ENCODE assay signal across 11 cellular contexts in genomic region chr17:39200957-39201510, GRCh38. TPM values are rescaled to one million over a fixed set of nuclear protein-coding genes. Genes with fewer than 3 reads are reported as not detected.
A peak's percentile ranks its signal among the peaks of the same experiment; 100 is the strongest.
DNase-seq lines count a peak whose midpoint lies in the region; ATAC-seq, FAIRE-seq and TF ChIP-seq lines count a peak whose summit lies in the region.
"Had no signal": no experiment of that assay in that cellular context is flagged by ENCODE, and none has a peak within 500 bp of the region (broad histone marks: within the 10 kb centered on the region; RNA-seq: fewer than 3 reads in every experiment).

No MANE protein-coding gene starts in this region.

- no peaks in the 10 kb centered on the region for H3K27me3 ChIP-seq in keratinocyte (ENCODE audit: control insufficient read depth, extremely low read depth, insufficient read depth, low read length)

- peak overlapping the region; percentile 97 for H3K27ac Mint-ChIP-seq in T-helper 2 cell treated with Interferon-gamma antibody and Interleukin-4, amounts not matched to agents 5 μg/mL and 100 μg/mL, for 36 hours
- H3K27ac Mint-ChIP-seq in activated T-helper 17 cell treated with anti-CD3 and anti-CD28 coated beads, Interleukin-2, amount 50 U/mL, for 72 hours, result peak overlapping the region; percentile 98

- H3K27ac ChIP-seq in keratinocyte (ENCODE audit: control insufficient read depth, insufficient read depth, low read length), result peak overlapping the region; percentile 100
- peak overlapping the region; percentile 97 for H3K27ac ChIP-seq in temporal lobe (ENCODE audit: low read depth, low read length)

- dilution Hi-C loops in keratinocyte (cut with MboI; ENCODE audit: extremely low pct_ligation_motif_present, low sequenced_read_pairs), result no loop called here

- no peaks in the 10 kb centered on the region for H3K9me3 ChIP-seq in keratinocyte (ENCODE audit: control insufficient read depth, low read depth, low read length)

- intact Hi-C loops in sciatic nerve (cut with DNase I), result no loop called here

- no peaks in the 10 kb centered on the region for H3K27me3 Mint-ChIP-seq in T-helper 2 cell treated with Interferon-gamma antibody and Interleukin-4, amounts not matched to agents 5 μg/mL and 100 μg/mL, for 36 hours (ENCODE audit: low read depth)
- no peaks in the 10 kb centered on the region for H3K27me3 Mint-ChIP-seq in activated T-helper 17 cell treated with anti-CD3 and anti-CD28 coated beads, Interleukin-2, amount 50 U/mL, for 72 hours

- peak overlapping the region; percentile 99 for H3K4me2 ChIP-seq in keratinocyte (ENCODE audit: control insufficient read depth, extremely low read depth, insufficient read depth, low read depth, low read length)

- no peak for DNase-seq in T-helper 2 cell treated with Interferon-gamma antibody and Interleukin-4, amounts not matched to agents 5 μg/mL and 100 μg/mL, for 36 hours (ENCODE audit: low spot score)
- DNase-seq in T-helper 2 cell, result no peak
- no peak for DNase-seq in keratinocyte (ENCODE audit: low read depth, low spot score)
- no peak for DNase-seq in sciatic nerve (ENCODE audit: low spot score)
- no peak for DNase-seq in SHP77 (lab: John Stamatoyannopoulos, UW)
- DNase-seq: NCI-H1105 treated with DMSO at 0.1 percent for 48 hours had no signal

- H3K36me3 ChIP-seq in keratinocyte (ENCODE audit: control insufficient read depth in 2 of 2, extremely low read depth in 1 of 2, insufficient read depth in 2 of 2, low read length in 2 of 2), result peaks cover 22 to 31% of the 10 kb centered on the region in 2 experiments

- no peak for TF ChIP-seq CTCF in keratinocyte (optimal IDR thresholded peaks at IDR 0.05 in 1 of 3, IDR thresholded peaks at IDR 0.05 in 1 of 3, conservative IDR thresholded peaks at IDR 0.05 in 1 of 3; ENCODE audit: extremely low read depth in 1 of 3, insufficient read depth in 2 of 3, low read length in 3 of 3)

- no peak for FAIRE-seq in keratinocyte (lab: Jason Lieb, UNC)
- FAIRE-seq: D721Med had no signal

- peaks cover 45% of the 10 kb centered on the region for H3K36me3 Mint-ChIP-seq in T-helper 2 cell treated with Interferon-gamma antibody and Interleukin-4, amounts not matched to agents 5 μg/mL and 100 μg/mL, for 36 hours (ENCODE audit: low read depth)
- peaks cover 56% of the 10 kb centered on the region for H3K36me3 Mint-ChIP-seq in activated T-helper 17 cell treated with anti-CD3 and anti-CD28 coated beads, Interleukin-2, amount 50 U/mL, for 72 hours (ENCODE audit: low read depth)

- peak overlapping the region; percentile 87 to 93 (median 92) for H3K4me3 ChIP-seq in keratinocyte (ENCODE audit: control insufficient read depth in 2 of 3, extremely low read depth in 1 of 3, insufficient read depth in 2 of 3, low read depth in 1 of 3, low read length in 3 of 3)

- H3K4me1 ChIP-seq in keratinocyte (ENCODE audit: control insufficient read depth, extremely low read depth, insufficient read depth, low read length), result peaks cover 25% of the 10 kb centered on the region

- H3K4me1 Mint-ChIP-seq in T-helper 2 cell treated with Interferon-gamma antibody and Interleukin-4, amounts not matched to agents 5 μg/mL and 100 μg/mL, for 36 hours (ENCODE audit: low read depth), result peaks cover 39% of the 10 kb centered on the region
- H3K4me1 Mint-ChIP-seq in activated T-helper 17 cell treated with anti-CD3 and anti-CD28 coated beads, Interleukin-2, amount 50 U/mL, for 72 hours, result peaks cover 13% of the 10 kb centered on the region

- H3K4me3 Mint-ChIP-seq in T-helper 2 cell treated with Interferon-gamma antibody and Interleukin-4, amounts not matched to agents 5 μg/mL and 100 μg/mL, for 36 hours, result peak overlapping the region; percentile 84
- peak overlapping the region; percentile 83 for H3K4me3 Mint-ChIP-seq in activated T-helper 17 cell treated with anti-CD3 and anti-CD28 coated beads, Interleukin-2, amount 50 U/mL, for 72 hours

- no peaks in the 10 kb centered on the region for H3K9me1 ChIP-seq in keratinocyte (ENCODE audit: control insufficient read depth, extremely low read depth, insufficient read depth, low read length)

- ATAC-seq in activated T-helper 17 cell treated with anti-CD3 and anti-CD28 coated beads, Interleukin-2, amount 50 U/mL, for 72 hours (replicated peaks), result no peak
- no peak for ATAC-seq in sciatic nerve
- ATAC-seq in GM21381 (IDR thresholded peaks at IDR 0.05; ENCODE audit: unreplicated experiment), result no peak

- peak overlapping the region; percentile 100 for H3K9ac ChIP-seq in keratinocyte (ENCODE audit: control insufficient read depth, extremely low read depth, insufficient read depth, low read length)

- no peak overlapping the region for H2AFZ ChIP-seq in keratinocyte (ENCODE audit: control insufficient read depth, low read length)

- peaks cover 14% of the 10 kb centered on the region for H4K20me1 ChIP-seq in keratinocyte (ENCODE audit: control insufficient read depth, extremely low read depth, insufficient read depth, low read length)

- H3K9me3 Mint-ChIP-seq in T-helper 2 cell treated with Interferon-gamma antibody and Interleukin-4, amounts not matched to agents 5 μg/mL and 100 μg/mL, for 36 hours, result no peaks in the 10 kb centered on the region
- no peaks in the 10 kb centered on the region for H3K9me3 Mint-ChIP-seq in activated T-helper 17 cell treated with anti-CD3 and anti-CD28 coated beads, Interleukin-2, amount 50 U/mL, for 72 hours

- H3K79me2 ChIP-seq in keratinocyte (ENCODE audit: control insufficient read depth, insufficient read depth, low read length), result peaks cover 34% of the 10 kb centered on the region

RNA-seq across cellular contexts. Expression of gene RPL19, which starts 1.0 kb away (rescaled TPM):
- 1,000 to 10,000 TPM; 2,432 to 2,485 TPM for total RNA-seq in activated T-helper 17 cell treated with anti-CD3 and anti-CD28 coated beads, Interleukin-2, amount 50 U/mL, for 72 hours
- polyA plus RNA-seq in keratinocyte, result 1,747 to 2,007 TPM (median 1,957 TPM) in 3 replicates
- polyA plus RNA-seq in keratinocyte (2011; ENCODE audit: low read depth), result 2,951 TPM
- 1,535 and 2,525 TPM in 2 replicates for polyA plus RNA-seq in keratinocyte (2011; cell fraction: cytosol; rRNA removed)
- 651 and 665 TPM in 2 replicates for polyA plus RNA-seq in keratinocyte (2011; cell fraction: nucleus; rRNA removed)
- polyA plus RNA-seq in keratinocyte (2012; ENCODE audit: low replicate concordance), result 1,811 and 1,919 TPM in 2 replicates
- 431 to 851 TPM (median 823 TPM) in 3 replicates for polyA minus RNA-seq in keratinocyte
- 1,075 TPM for polyA minus RNA-seq in keratinocyte (2011; cell fraction: cytosol; rRNA and poly(A)+ RNA removed)
- polyA minus RNA-seq in keratinocyte (2011; cell fraction: nucleus; rRNA and poly(A)+ RNA removed), result 158 and 187 TPM in 2 replicates
- total RNA-seq in temporal lobe, result 940 TPM
- total RNA-seq in sciatic nerve, result 1,170 TPM

RNA-seq across cellular contexts. Expression of gene CACNB1, which starts 3.6 kb away (rescaled TPM):
- 10 to 100 TPM; 22.6 to 24.2 TPM for total RNA-seq in activated T-helper 17 cell treated with anti-CD3 and anti-CD28 coated beads, Interleukin-2, amount 50 U/mL, for 72 hours
- 3.7 to 7.0 TPM (median 4.0 TPM) in 3 replicates for polyA plus RNA-seq in keratinocyte
- not detected for polyA plus RNA-seq in keratinocyte (2011; ENCODE audit: low read depth)
- polyA plus RNA-seq in keratinocyte (2011; cell fraction: cytosol; rRNA removed), result 3.0 and 3.3 TPM in 2 replicates
- polyA plus RNA-seq in keratinocyte (2011; cell fraction: nucleus; rRNA removed), result 18.2 and 27.9 TPM in 2 replicates
- polyA plus RNA-seq in keratinocyte (2012; ENCODE audit: low replicate concordance), result 2.2 and 5.3 TPM in 2 replicates
- 7.5 to 16.2 TPM (median 13.2 TPM) in 3 replicates for polyA minus RNA-seq in keratinocyte
- polyA minus RNA-seq in keratinocyte (2011; cell fraction: cytosol; rRNA and poly(A)+ RNA removed), result 2.9 TPM
- 6.5 and 10.3 TPM in 2 replicates for polyA minus RNA-seq in keratinocyte (2011; cell fraction: nucleus; rRNA and poly(A)+ RNA removed)
- 30.2 TPM for total RNA-seq in temporal lobe
- 16.9 TPM for total RNA-seq in sciatic nerve

RNA-seq across cellular contexts. Expression of gene STAC2, which starts 24.7 kb away (rescaled TPM):
- total RNA-seq in activated T-helper 17 cell treated with anti-CD3 and anti-CD28 coated beads, Interleukin-2, amount 50 U/mL, for 72 hours, result not detected
- polyA plus RNA-seq in keratinocyte, result not detected in 3 replicates
- 0.56 TPM for polyA plus RNA-seq in keratinocyte (2011; ENCODE audit: low read depth)
- not detected in 2 replicates for polyA plus RNA-seq in keratinocyte (2011; cell fraction: cytosol; rRNA removed)
- polyA plus RNA-seq in keratinocyte (2011; cell fraction: nucleus; rRNA removed), result 0.03 TPM in 1 of 2 replicates, not detected in the other
- 0.80 TPM in 1 of 2 replicates, not detected in the other for polyA plus RNA-seq in keratinocyte (2012; ENCODE audit: low replicate concordance)
- not detected in 3 replicates for polyA minus RNA-seq in keratinocyte
- not detected for polyA minus RNA-seq in keratinocyte (2011; cell fraction: cytosol; rRNA and poly(A)+ RNA removed)
- not detected in 2 replicates for polyA minus RNA-seq in keratinocyte (2011; cell fraction: nucleus; rRNA and poly(A)+ RNA removed)
- total RNA-seq in temporal lobe (0.49 TPM), sciatic nerve (0.49 TPM)
- total RNA-seq: pulmonary artery endothelial cell had no signal

RNA-seq across cellular contexts. Expression of gene ARL5C, which starts 35.1 kb away (rescaled TPM):
- not detected for total RNA-seq in activated T-helper 17 cell treated with anti-CD3 and anti-CD28 coated beads, Interleukin-2, amount 50 U/mL, for 72 hours
- polyA plus RNA-seq in keratinocyte, result not detected in 3 replicates
- polyA plus RNA-seq in keratinocyte (2011; ENCODE audit: low read depth), result not detected
- polyA plus RNA-seq in keratinocyte (2011; cell fraction: cytosol; rRNA removed), result not detected in 2 replicates
- polyA plus RNA-seq in keratinocyte (2011; cell fraction: nucleus; rRNA removed), result not detected in 2 replicates
- polyA plus RNA-seq in keratinocyte (2012; ENCODE audit: low replicate concordance), result not detected in 2 replicates
- not detected in 3 replicates for polyA minus RNA-seq in keratinocyte
- not detected for polyA minus RNA-seq in keratinocyte (2011; cell fraction: cytosol; rRNA and poly(A)+ RNA removed)
- not detected in 2 replicates for polyA minus RNA-seq in keratinocyte (2011; cell fraction: nucleus; rRNA and poly(A)+ RNA removed)
- total RNA-seq in temporal lobe (not detected), sciatic nerve (not detected)
- total RNA-seq: pulmonary artery endothelial cell had no signal

RNA-seq across cellular contexts. Expression of gene PLXDC1, which starts 49.6 kb away (rescaled TPM):
- 1 to 10 TPM in 1 of 2 donors, under 1 TPM in 1; 0.41 to 2.1 TPM for total RNA-seq in activated T-helper 17 cell treated with anti-CD3 and anti-CD28 coated beads, Interleukin-2, amount 50 U/mL, for 72 hours
- 0.06 to 0.35 TPM (median 0.33 TPM) in 3 replicates for polyA plus RNA-seq in keratinocyte
- polyA plus RNA-seq in keratinocyte (2011; ENCODE audit: low read depth), result not detected
- 0.08 TPM in 1 of 2 replicates, not detected in the other for polyA plus RNA-seq in keratinocyte (2011; cell fraction: cytosol; rRNA removed)
- 0.65 and 0.93 TPM in 2 replicates for polyA plus RNA-seq in keratinocyte (2011; cell fraction: nucleus; rRNA removed)
- not detected in 2 replicates for polyA plus RNA-seq in keratinocyte (2012; ENCODE audit: low replicate concordance)
- polyA minus RNA-seq in keratinocyte, result 0.73 TPM in 1 of 3 replicates, not detected in the others
- polyA minus RNA-seq in keratinocyte (2011; cell fraction: cytosol; rRNA and poly(A)+ RNA removed), result not detected
- polyA minus RNA-seq in keratinocyte (2011; cell fraction: nucleus; rRNA and poly(A)+ RNA removed), result 0.74 and 1.9 TPM in 2 replicates
- total RNA-seq in temporal lobe, result 7.9 TPM
- 36.4 TPM for total RNA-seq in sciatic nerve
- total RNA-seq: pulmonary artery endothelial cell had no signal
